ENCODE assay signal across 1 cellular context in the genomic region with DNA sequence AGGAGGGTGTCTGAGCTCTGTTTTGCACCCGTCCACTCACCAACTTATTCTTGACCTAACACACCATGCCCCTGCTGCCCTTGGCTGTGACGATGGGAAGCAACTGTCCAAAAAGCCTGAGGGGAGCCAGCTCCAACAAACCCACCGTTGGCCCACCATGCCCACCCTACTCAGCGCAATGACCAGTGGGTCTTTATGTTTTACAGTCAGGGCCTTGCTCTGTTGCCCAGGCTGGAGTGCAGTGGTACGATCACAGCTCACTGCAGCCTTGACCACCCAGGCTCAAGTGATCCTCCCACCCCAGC.
TF ChIP-seq lines count a peak whose summit lies in the region.

No MANE protein-coding gene starts in this region.

TF ChIP-seq in IMR-90, 13 proteins besides CTCF, POLR2A, EP300 and RAD21 (continued from another document):
- TF ChIP-seq, protein P1, sequence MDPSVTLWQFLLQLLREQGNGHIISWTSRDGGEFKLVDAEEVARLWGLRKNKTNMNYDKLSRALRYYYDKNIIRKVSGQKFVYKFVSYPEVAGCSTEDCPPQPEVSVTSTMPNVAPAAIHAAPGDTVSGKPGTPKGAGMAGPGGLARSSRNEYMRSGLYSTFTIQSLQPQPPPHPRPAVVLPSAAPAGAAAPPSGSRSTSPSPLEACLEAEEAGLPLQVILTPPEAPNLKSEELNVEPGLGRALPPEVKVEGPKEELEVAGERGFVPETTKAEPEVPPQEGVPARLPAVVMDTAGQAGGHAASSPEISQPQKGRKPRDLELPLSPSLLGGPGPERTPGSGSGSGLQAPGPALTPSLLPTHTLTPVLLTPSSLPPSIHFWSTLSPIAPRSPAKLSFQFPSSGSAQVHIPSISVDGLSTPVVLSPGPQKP (IDR thresholded peaks at IDR 0.05; ENCODE audit: borderline replicate concordance, low read depth, low read length): no peak
- no peak for TF ChIP-seq FOS (IDR thresholded peaks at IDR 0.05; ENCODE audit: low read depth, low read length)
- no peak for TF ChIP-seq USF2 (IDR thresholded peaks at IDR 0.05; ENCODE audit: low read depth, low read length)
- TF ChIP-seq MAFK (IDR thresholded peaks at IDR 0.05; ENCODE audit: low read depth, low read length): no peak
- TF ChIP-seq BHLHE40 (IDR thresholded peaks at IDR 0.05; ENCODE audit: low read depth, low read length): no peak
- no peak for TF ChIP-seq NFE2L2 (IDR thresholded peaks at IDR 0.05; ENCODE audit: low read depth, low read length)
- no peak for TF ChIP-seq MXI1 (IDR thresholded peaks at IDR 0.05; ENCODE audit: borderline replicate concordance, low read depth, low read length)
- no peak for TF ChIP-seq RCOR1 (IDR thresholded peaks at IDR 0.05; ENCODE audit: insufficient replicate concordance, low read length)
- no peak for TF ChIP-seq RFX5 (IDR thresholded peaks at IDR 0.05; ENCODE audit: low read depth, low read length)
- no peak for TF ChIP-seq SMC3 (IDR thresholded peaks at IDR 0.05; ENCODE audit: low read depth, low read length)
